Comparison of ENCODE assay signal across 1 cellular context in genomic region chr1:234724517-234725176, GRCh38.
TF ChIP-seq lines count a peak whose summit lies in the region.

No MANE protein-coding gene starts in this region.

TF ChIP-seq in HepG2, 621 proteins besides CTCF, POLR2A, EP300 and RAD21 (continued from another document and continues in another):
- TF ChIP-seq DMTF1 (CRISPR knock-in tag; IDR thresholded peaks at IDR 0.05) (no peak), HNF1A (IDR thresholded peaks at IDR 0.05; ENCODE audit: low read depth) (no peak), HNF1A (CRISPR knock-in tag; IDR thresholded peaks at IDR 0.05; ENCODE audit: borderline replicate concordance) (no peak; the same call in none of the 2 replicates), GPN1 (CRISPR knock-in tag; IDR thresholded peaks at IDR 0.05; ENCODE audit: borderline replicate concordance) (no peak), RELA (CRISPR knock-in tag; IDR thresholded peaks at IDR 0.05) (no peak), RFX5 (IDR thresholded peaks at IDR 0.05; ENCODE audit: low read depth, low read length) (0 out of 2 replicates have a peak, but pooled peaks have one; percentile 8), KIAA2018 (CRISPR knock-in tag; IDR thresholded peaks at IDR 0.05; ENCODE audit: borderline replicate concordance) (no peak; the same call in 1 of the 2 replicates), ZNF788 (CRISPR knock-in tag; IDR thresholded peaks at IDR 0.05; ENCODE audit: borderline replicate concordance) (peak; percentile 66; the same call in 1 of the 2 replicates), KDM2A (CRISPR knock-in tag; IDR thresholded peaks at IDR 0.05; ENCODE audit: borderline replicate concordance, low read depth) (no peak), SRSF9 (IDR thresholded peaks at IDR 0.05; ENCODE audit: borderline replicate concordance, insufficient read depth, low read depth, low read length, poor library complexity, severe bottlenecking) (no peak), HDAC1 (CRISPR knock-in tag; IDR thresholded peaks at IDR 0.05) (peak; percentile 72; the same call in 1 of the 2 replicates), ZNF652 (CRISPR knock-in tag; IDR thresholded peaks at IDR 0.05; ENCODE audit: borderline replicate concordance, low read depth) (no peak), MYPOP (CRISPR knock-in tag; IDR thresholded peaks at IDR 0.05) (peak; percentile 62; the same call in 1 of the 2 replicates), REXO4 (CRISPR knock-in tag; IDR thresholded peaks at IDR 0.05; ENCODE audit: borderline replicate concordance) (0 out of 2 replicates have a peak, but pooled peaks have one; percentile 56), SALL1 (CRISPR knock-in tag; IDR thresholded peaks at IDR 0.05) (peak; percentile 59), MAFF (IDR thresholded peaks at IDR 0.05; ENCODE audit: low read depth, low read length) (no peak), KLF15 (CRISPR knock-in tag; IDR thresholded peaks at IDR 0.05; ENCODE audit: borderline replicate concordance) (no peak), PHF5A (CRISPR knock-in tag; IDR thresholded peaks at IDR 0.05; ENCODE audit: low read depth, unreplicated experiment) (no peak), SMAD9 (CRISPR knock-in tag; IDR thresholded peaks at IDR 0.05) (no peak), ELF4 (CRISPR knock-in tag; IDR thresholded peaks at IDR 0.05; ENCODE audit: borderline replicate concordance) (no peak), ZNF570 (CRISPR knock-in tag; IDR thresholded peaks at IDR 0.05; ENCODE audit: borderline replicate concordance) (no peak), ZNF530 (CRISPR knock-in tag; IDR thresholded peaks at IDR 0.05; ENCODE audit: low read depth) (no peak), RFXANK (CRISPR knock-in tag; IDR thresholded peaks at IDR 0.05) (no peak), ZNF275 (CRISPR knock-in tag; IDR thresholded peaks at IDR 0.05; ENCODE audit: borderline replicate concordance) (no peak; the same call in 1 of the 2 replicates), ZNF556 (CRISPR knock-in tag; IDR thresholded peaks at IDR 0.05; ENCODE audit: borderline replicate concordance) (no peak), MAF1 (CRISPR knock-in tag; IDR thresholded peaks at IDR 0.05; ENCODE audit: borderline replicate concordance) (no peak), DR1 (CRISPR knock-in tag; IDR thresholded peaks at IDR 0.05) (peak; percentile 59), MLLT10 (CRISPR knock-in tag; IDR thresholded peaks at IDR 0.05) (no peak), ZNF136 (CRISPR knock-in tag; IDR thresholded peaks at IDR 0.05; ENCODE audit: low read depth) (no peak), MED8 (CRISPR knock-in tag; IDR thresholded peaks at IDR 0.05; ENCODE audit: insufficient replicate concordance) (no peak), SKIL (CRISPR knock-in tag; IDR thresholded peaks at IDR 0.05; ENCODE audit: borderline replicate concordance) (0 out of 2 replicates have a peak, but pooled peaks have one; percentile 37), ZMAT3 (CRISPR knock-in tag; conservative IDR thresholded peaks at IDR 0.05) (no peak; the same call in none of the 2 replicates), MTF2 (CRISPR knock-in tag; IDR thresholded peaks at IDR 0.05; ENCODE audit: borderline replicate concordance) (no peak), IRF1 (CRISPR knock-in tag; IDR thresholded peaks at IDR 0.05; ENCODE audit: low read depth) (no peak), SATB2 (CRISPR knock-in tag; IDR thresholded peaks at IDR 0.05) (0 out of 2 replicates have a peak, but pooled peaks have one; percentile 19), ZNF737 (CRISPR knock-in tag; IDR thresholded peaks at IDR 0.05; ENCODE audit: borderline replicate concordance) (no peak), TGIF2 (CRISPR knock-in tag; IDR thresholded peaks at IDR 0.05) (peak; percentile 50), SRY (CRISPR knock-in tag; IDR thresholded peaks at IDR 0.05) (peak; percentile 46; the same call in 1 of the 2 replicates), YEATS2 (CRISPR knock-in tag; IDR thresholded peaks at IDR 0.05; ENCODE audit: borderline replicate concordance) (no peak; the same call in 1 of the 2 replicates), ARNT2 (CRISPR knock-in tag; IDR thresholded peaks at IDR 0.05; ENCODE audit: low read depth) (no peak)
